In genomic region chr12:88247241-88247643, GRCh38 we compare ENCODE assay signal across 18 cellular contexts.
DNase-seq lines count a peak whose midpoint lies in the region; ATAC-seq and TF ChIP-seq lines count a peak whose summit lies in the region.
"Had no signal": no experiment of that assay in that cellular context is flagged by ENCODE, and none has a peak within 500 bp of the region (broad histone marks: within the 10 kb centered on the region; RNA-seq: fewer than 3 reads in every experiment).

No MANE protein-coding gene starts in this region.

- no peaks in the 10 kb centered on the region for H3K9me3 Mint-ChIP-seq in HFFc6

- H3K4me1 Mint-ChIP-seq in HFFc6 (ENCODE audit: low read depth): peaks cover 79% of the 10 kb centered on the region

- H3K36me3 Mint-ChIP-seq in HFFc6 (ENCODE audit: low read depth): no peaks in the 10 kb centered on the region
- H3K36me3 Mint-ChIP-seq: mesothelial cell of epicardium had no signal

- no peak overlapping the region; the same call in 1 of the 2 replicates for H3K4me3 Mint-ChIP-seq in HFFc6
- H3K4me3 Mint-ChIP-seq: activated CD4-positive, alpha-beta T cell treated with anti-CD3 and anti-CD28 coated beads, Interleukin-2, amount 10 ng/mL, durations not matched to agents 7 days and 5 days; mesothelial cell of epicardium had no signal

- H3K27ac Mint-ChIP-seq in HFFc6: peak overlapping the region; percentile 70
- H3K27ac Mint-ChIP-seq: activated CD4-positive, alpha-beta T cell treated with anti-CD3 and anti-CD28 coated beads, Interleukin-2, amount 10 ng/mL, durations not matched to agents 7 days and 5 days; mesothelial cell of epicardium had no signal

- DNase-seq in AG08395 (ENCODE audit: low spot score) (peak; percentile 71), HFFc6 (peak; percentile 74), astrocyte of the cerebellum (ENCODE audit: low read depth) (peak; percentile 60), glomerular visceral epithelial cell (ENCODE audit: extremely low spot score) (peak; percentile 82), head of caudate nucleus (no peak), DMS114 treated with DMSO at 0.1 percent for 48 hours (lab: John Stamatoyannopoulos, UW; ENCODE audit: unreplicated experiment) (no peak)
- no peak for DNase-seq in activated CD4-positive, alpha-beta T cell treated with anti-CD3 and anti-CD28 coated beads for 48 hours
- DNase-seq: activated CD4-positive, alpha-beta T cell treated with anti-CD3 and anti-CD28 coated beads, Interleukin-2, amount 10 ng/mL, durations not matched to agents 7 days and 5 days; activated effector memory CD4-positive, alpha-beta T cell treated with Interleukin-2 at 50 U/mL for 16 hours; C1 segment of cervical spinal cord; colonic mucosa; hypothalamus; NCI-H1092 treated with DMSO at 0.1 percent for 48 hours; NCI-H82 had no signal

- ATAC-seq in HG03354 (IDR thresholded peaks at IDR 0.05; ENCODE audit: poor library complexity, severe bottlenecking, unreplicated experiment): no peak

- intact Hi-C loops in head of caudate nucleus (cut with DNase I): no loop called here

- no peak for TF ChIP-seq CTCF in HFFc6 (IDR thresholded peaks at IDR 0.05)
- no peak for TF ChIP-seq CTCF in astrocyte of the cerebellum (IDR thresholded peaks at IDR 0.05; ENCODE audit: low read depth, low read length, missing control alignments)

- H3K4me3 ChIP-seq in astrocyte of the cerebellum (ENCODE audit: low read depth, low read length): no peak overlapping the region
- H3K4me3 ChIP-seq: colonic mucosa, right atrium auricular region, thoracic aorta had no signal

- H3K27me3 Mint-ChIP-seq in HFFc6 (ENCODE audit: insufficient read depth): no peaks in the 10 kb centered on the region
- H3K27me3 Mint-ChIP-seq: activated CD4-positive, alpha-beta T cell treated with anti-CD3 and anti-CD28 coated beads, Interleukin-2, amount 10 ng/mL, durations not matched to agents 7 days and 5 days had no signal

- in situ Hi-C loops in astrocyte of the cerebellum (cut with HindIII; ENCODE audit: low sequenced_read_pairs): no loop called here

Comparison
In these comparisons a context has a peak if more than half of its experiments do, and no peak if none do; other contexts are left out.
1. DNase-seq: peak in AG08395 (single experiment), HFFc6 (single experiment), astrocyte of the cerebellum (single experiment) and glomerular visceral epithelial cell (single experiment); none in head of caudate nucleus (0 of 42), activated CD4-positive, alpha-beta T cell treated with anti-CD3 and anti-CD28 coated beads for 48 hours (single experiment) and DMS114 treated with DMSO at 0.1 percent for 48 hours (single experiment).